In the genomic region with DNA sequence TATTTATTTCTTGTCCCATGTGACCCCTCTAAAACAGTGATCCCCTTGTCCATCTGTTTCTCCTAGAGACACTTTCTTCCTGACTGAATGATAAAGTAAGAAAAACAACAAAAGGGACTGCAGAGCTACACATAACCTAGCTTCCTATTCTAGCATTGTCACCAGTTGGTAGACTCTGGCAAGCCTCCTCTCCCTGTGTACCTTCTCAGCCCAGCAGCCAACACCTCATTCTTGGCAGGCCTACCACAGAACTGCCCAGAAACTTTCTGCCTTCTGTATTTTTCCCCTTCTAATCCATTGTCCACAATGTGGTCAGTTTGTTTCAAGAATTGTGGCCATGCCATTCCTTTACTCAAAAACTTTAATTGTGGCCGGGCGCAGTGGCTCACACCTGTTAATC, we compare ENCODE assay signal across 1 cellular context.
TF ChIP-seq lines count a peak whose summit lies in the region.

No MANE protein-coding gene starts in this region.

TF ChIP-seq in GM23338, 12 proteins besides CTCF, POLR2A, EP300 and RAD21 (continued from another document):
- TF ChIP-seq, protein P1, sequence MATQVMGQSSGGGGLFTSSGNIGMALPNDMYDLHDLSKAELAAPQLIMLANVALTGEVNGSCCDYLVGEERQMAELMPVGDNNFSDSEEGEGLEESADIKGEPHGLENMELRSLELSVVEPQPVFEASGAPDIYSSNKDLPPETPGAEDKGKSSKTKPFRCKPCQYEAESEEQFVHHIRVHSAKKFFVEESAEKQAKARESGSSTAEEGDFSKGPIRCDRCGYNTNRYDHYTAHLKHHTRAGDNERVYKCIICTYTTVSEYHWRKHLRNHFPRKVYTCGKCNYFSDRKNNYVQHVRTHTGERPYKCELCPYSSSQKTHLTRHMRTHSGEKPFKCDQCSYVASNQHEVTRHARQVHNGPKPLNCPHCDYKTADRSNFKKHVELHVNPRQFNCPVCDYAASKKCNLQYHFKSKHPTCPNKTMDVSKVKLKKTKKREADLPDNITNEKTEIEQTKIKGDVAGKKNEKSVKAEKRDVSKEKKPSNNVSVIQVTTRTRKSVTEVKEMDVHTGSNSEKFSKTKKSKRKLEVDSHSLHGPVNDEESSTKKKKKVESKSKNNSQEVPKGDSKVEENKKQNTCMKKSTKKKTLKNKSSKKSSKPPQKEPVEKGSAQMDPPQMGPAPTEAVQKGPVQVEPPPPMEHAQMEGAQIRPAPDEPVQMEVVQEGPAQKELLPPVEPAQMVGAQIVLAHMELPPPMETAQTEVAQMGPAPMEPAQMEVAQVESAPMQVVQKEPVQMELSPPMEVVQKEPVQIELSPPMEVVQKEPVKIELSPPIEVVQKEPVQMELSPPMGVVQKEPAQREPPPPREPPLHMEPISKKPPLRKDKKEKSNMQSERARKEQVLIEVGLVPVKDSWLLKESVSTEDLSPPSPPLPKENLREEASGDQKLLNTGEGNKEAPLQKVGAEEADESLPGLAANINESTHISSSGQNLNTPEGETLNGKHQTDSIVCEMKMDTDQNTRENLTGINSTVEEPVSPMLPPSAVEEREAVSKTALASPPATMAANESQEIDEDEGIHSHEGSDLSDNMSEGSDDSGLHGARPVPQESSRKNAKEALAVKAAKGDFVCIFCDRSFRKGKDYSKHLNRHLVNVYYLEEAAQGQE (IDR thresholded peaks at IDR 0.05; ENCODE audit: unreplicated experiment), result no peak
- TF ChIP-seq NANOG (IDR thresholded peaks at IDR 0.05; ENCODE audit: borderline replicate concordance) (no peak), EZH2phosphoT487 (IDR thresholded peaks at IDR 0.05; ENCODE audit: unreplicated experiment) (no peak), ZNF114 (CRISPR knock-in tag; IDR thresholded peaks at IDR 0.05) (no peak), JUNB (IDR thresholded peaks at IDR 0.05; ENCODE audit: unreplicated experiment) (no peak), ZNF331 (CRISPR knock-in tag; IDR thresholded peaks at IDR 0.05; ENCODE audit: low read depth) (no peak), STAT1 (IDR thresholded peaks at IDR 0.05; ENCODE audit: unreplicated experiment) (no peak)
- TF ChIP-seq, protein P2, sequence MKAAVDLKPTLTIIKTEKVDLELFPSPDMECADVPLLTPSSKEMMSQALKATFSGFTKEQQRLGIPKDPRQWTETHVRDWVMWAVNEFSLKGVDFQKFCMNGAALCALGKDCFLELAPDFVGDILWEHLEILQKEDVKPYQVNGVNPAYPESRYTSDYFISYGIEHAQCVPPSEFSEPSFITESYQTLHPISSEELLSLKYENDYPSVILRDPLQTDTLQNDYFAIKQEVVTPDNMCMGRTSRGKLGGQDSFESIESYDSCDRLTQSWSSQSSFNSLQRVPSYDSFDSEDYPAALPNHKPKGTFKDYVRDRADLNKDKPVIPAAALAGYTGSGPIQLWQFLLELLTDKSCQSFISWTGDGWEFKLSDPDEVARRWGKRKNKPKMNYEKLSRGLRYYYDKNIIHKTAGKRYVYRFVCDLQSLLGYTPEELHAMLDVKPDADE (IDR thresholded peaks at IDR 0.05), result no peak
- TF ChIP-seq, protein P3, sequence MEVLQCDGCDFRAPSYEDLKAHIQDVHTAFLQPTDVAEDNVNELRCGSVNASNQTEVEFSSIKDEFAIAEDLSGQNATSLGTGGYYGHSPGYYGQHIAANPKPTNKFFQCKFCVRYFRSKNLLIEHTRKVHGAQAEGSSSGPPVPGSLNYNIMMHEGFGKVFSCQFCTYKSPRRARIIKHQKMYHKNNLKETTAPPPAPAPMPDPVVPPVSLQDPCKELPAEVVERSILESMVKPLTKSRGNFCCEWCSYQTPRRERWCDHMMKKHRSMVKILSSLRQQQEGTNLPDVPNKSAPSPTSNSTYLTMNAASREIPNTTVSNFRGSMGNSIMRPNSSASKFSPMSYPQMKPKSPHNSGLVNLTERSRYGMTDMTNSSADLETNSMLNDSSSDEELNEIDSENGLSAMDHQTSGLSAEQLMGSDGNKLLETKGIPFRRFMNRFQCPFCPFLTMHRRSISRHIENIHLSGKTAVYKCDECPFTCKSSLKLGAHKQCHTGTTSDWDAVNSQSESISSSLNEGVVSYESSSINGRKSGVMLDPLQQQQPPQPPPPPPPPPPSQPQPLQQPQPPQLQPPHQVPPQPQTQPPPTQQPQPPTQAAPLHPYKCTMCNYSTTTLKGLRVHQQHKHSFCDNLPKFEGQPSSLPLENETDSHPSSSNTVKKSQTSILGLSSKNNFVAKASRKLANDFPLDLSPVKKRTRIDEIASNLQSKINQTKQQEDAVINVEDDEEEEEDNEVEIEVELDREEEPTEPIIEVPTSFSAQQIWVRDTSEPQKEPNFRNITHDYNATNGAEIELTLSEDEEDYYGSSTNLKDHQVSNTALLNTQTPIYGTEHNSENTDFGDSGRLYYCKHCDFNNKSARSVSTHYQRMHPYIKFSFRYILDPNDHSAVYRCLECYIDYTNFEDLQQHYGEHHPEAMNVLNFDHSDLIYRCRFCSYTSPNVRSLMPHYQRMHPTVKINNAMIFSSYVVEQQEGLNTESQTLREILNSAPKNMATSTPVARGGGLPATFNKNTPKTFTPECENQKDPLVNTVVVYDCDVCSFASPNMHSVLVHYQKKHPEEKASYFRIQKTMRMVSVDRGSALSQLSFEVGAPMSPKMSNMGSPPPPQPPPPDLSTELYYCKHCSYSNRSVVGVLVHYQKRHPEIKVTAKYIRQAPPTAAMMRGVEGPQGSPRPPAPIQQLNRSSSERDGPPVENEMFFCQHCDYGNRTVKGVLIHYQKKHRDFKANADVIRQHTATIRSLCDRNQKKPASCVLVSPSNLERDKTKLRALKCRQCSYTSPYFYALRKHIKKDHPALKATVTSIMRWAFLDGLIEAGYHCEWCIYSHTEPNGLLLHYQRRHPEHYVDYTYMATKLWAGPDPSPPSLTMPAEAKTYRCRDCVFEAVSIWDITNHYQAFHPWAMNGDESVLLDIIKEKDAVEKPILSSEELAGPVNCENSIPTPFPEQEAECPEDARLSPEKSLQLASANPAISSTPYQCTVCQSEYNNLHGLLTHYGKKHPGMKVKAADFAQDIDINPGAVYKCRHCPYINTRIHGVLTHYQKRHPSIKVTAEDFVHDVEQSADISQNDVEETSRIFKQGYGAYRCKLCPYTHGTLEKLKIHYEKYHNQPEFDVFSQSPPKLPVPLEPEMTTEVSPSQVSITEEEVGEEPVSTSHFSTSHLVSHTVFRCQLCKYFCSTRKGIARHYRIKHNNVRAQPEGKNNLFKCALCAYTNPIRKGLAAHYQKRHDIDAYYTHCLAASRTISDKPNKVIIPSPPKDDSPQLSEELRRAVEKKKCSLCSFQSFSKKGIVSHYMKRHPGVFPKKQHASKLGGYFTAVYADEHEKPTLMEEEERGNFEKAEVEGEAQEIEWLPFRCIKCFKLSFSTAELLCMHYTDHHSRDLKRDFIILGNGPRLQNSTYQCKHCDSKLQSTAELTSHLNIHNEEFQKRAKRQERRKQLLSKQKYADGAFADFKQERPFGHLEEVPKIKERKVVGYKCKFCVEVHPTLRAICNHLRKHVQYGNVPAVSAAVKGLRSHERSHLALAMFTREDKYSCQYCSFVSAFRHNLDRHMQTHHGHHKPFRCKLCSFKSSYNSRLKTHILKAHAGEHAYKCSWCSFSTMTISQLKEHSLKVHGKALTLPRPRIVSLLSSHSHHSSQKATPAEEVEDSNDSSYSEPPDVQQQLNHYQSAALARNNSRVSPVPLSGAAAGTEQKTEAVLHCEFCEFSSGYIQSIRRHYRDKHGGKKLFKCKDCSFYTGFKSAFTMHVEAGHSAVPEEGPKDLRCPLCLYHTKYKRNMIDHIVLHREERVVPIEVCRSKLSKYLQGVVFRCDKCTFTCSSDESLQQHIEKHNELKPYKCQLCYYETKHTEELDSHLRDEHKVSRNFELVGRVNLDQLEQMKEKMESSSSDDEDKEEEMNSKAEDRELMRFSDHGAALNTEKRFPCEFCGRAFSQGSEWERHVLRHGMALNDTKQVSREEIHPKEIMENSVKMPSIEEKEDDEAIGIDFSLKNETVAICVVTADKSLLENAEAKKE (CRISPR knock-in tag; IDR thresholded peaks at IDR 0.05), result no peak
